In genomic region chr2:241279413-241279812, GRCh38 we compare ENCODE assay signal across 1 cellular context.
TF ChIP-seq lines count a peak whose summit lies in the region.

No MANE protein-coding gene starts in this region.

TF ChIP-seq in K562, 482 proteins besides CTCF, POLR2A, EP300 and RAD21 (continued from another document and continues in another):
- TF ChIP-seq ARID3A (IDR thresholded peaks at IDR 0.05; ENCODE audit: borderline replicate concordance, low read depth, low read length) (no peak), SNIP1 (IDR thresholded peaks at IDR 0.05; ENCODE audit: low read depth) (no peak), CSDE1 (IDR thresholded peaks at IDR 0.05) (no peak), ZZZ3 (IDR thresholded peaks at IDR 0.05) (no peak), ATF4 (CRISPR knock-in tag; IDR thresholded peaks at IDR 0.05) (peak; percentile 97), ARID1B (IDR thresholded peaks at IDR 0.05) (peak; percentile 51; the same call in 1 of the 2 replicates), OTX1 (CRISPR knock-in tag; IDR thresholded peaks at IDR 0.05) (no peak), FOXK2 (conservative IDR thresholded peaks at IDR 0.05 in 1 of 2, IDR thresholded peaks at IDR 0.05 in 1 of 2; ENCODE audit: low read depth in 2 of 2) (no peak), NCOR1 (IDR thresholded peaks at IDR 0.05) (no peak), ZNF583 (CRISPR knock-in tag; IDR thresholded peaks at IDR 0.05) (no peak), ZNF140 (CRISPR knock-in tag; IDR thresholded peaks at IDR 0.05) (no peak), NCOA1 (IDR thresholded peaks at IDR 0.05; ENCODE audit: low read depth) (no peak), HDAC8 (tag; IDR thresholded peaks at IDR 0.05) (no peak), ATF3 (IDR thresholded peaks at IDR 0.05) (peak; percentile 98), ATF3 (CRISPR knock-in tag; conservative IDR thresholded peaks at IDR 0.05) (no peak), SOX6 (IDR thresholded peaks at IDR 0.05) (peak; percentile 21; the same call in 1 of the 2 replicates), MEIS2 (IDR thresholded peaks at IDR 0.05; ENCODE audit: partially characterized antibody) (no peak), XRCC5 (IDR thresholded peaks at IDR 0.05; ENCODE audit: low read depth, low read length) (no peak), ZNF175 (CRISPR knock-in tag; IDR thresholded peaks at IDR 0.05; ENCODE audit: low read depth) (0 out of 2 replicates have a peak, but pooled peaks have one; percentile 34), ZNF644 (tag; IDR thresholded peaks at IDR 0.05; ENCODE audit: low read depth) (peak; percentile 57; the same call in 1 of the 2 replicates), POLR2H (tag; IDR thresholded peaks at IDR 0.05; ENCODE audit: low read depth) (0 out of 2 replicates have a peak, but pooled peaks have one; percentile 32), ZNF639 (CRISPR knock-in tag; conservative IDR thresholded peaks at IDR 0.05 in 1 of 2, IDR thresholded peaks at IDR 0.05 in 1 of 2) (no peak), NR2C1 (IDR thresholded peaks at IDR 0.05) (no peak), NR2C1 (tag; IDR thresholded peaks at IDR 0.05) (no peak), ZFP36 (IDR thresholded peaks at IDR 0.05; ENCODE audit: low read depth, low read length, partially characterized antibody) (no peak), SMARCE1 (IDR thresholded peaks at IDR 0.05) (no peak), IRF9 (tag; IDR thresholded peaks at IDR 0.05) (peak; percentile 95), TFAP4 (CRISPR knock-in tag; IDR thresholded peaks at IDR 0.05; ENCODE audit: borderline replicate concordance) (peak; percentile 25; the same call in 1 of the 2 replicates), FOXP1 (CRISPR knock-in tag; IDR thresholded peaks at IDR 0.05) (no peak), FOSL1 (tag; conservative IDR thresholded peaks at IDR 0.05) (no peak), CBX1 (IDR thresholded peaks at IDR 0.05; ENCODE audit: low read depth) (no peak), GTF2F1 (IDR thresholded peaks at IDR 0.05; ENCODE audit: low read depth, low read length) (no peak), RBM14 (IDR thresholded peaks at IDR 0.05; ENCODE audit: borderline replicate concordance, insufficient read depth, low read depth, low read length) (no peak), LARP7 (IDR thresholded peaks at IDR 0.05) (no peak), ZSCAN32 (CRISPR knock-in tag; IDR thresholded peaks at IDR 0.05) (peak; percentile 90), SRSF7 (optimal IDR thresholded peaks at IDR 0.05; ENCODE audit: low read depth, low read length) (no peak), TCF7 (IDR thresholded peaks at IDR 0.05; ENCODE audit: borderline replicate concordance) (no peak), MED1 (CRISPR knock-in tag; IDR thresholded peaks at IDR 0.05; ENCODE audit: borderline replicate concordance) (no peak), SMAD4 (CRISPR knock-in tag; conservative IDR thresholded peaks at IDR 0.05) (peak; percentile 68; the same call in 1 of the 2 replicates), DMBX1 (CRISPR knock-in tag; IDR thresholded peaks at IDR 0.05; ENCODE audit: borderline replicate concordance) (peak; percentile 57; the same call in 1 of the 2 replicates), POLR2AphosphoS2 (IDR thresholded peaks at IDR 0.05; ENCODE audit: low read length) (no peak), ELF1 (tag; IDR thresholded peaks at IDR 0.05) (no peak)
- TF ChIP-seq, protein P1, sequence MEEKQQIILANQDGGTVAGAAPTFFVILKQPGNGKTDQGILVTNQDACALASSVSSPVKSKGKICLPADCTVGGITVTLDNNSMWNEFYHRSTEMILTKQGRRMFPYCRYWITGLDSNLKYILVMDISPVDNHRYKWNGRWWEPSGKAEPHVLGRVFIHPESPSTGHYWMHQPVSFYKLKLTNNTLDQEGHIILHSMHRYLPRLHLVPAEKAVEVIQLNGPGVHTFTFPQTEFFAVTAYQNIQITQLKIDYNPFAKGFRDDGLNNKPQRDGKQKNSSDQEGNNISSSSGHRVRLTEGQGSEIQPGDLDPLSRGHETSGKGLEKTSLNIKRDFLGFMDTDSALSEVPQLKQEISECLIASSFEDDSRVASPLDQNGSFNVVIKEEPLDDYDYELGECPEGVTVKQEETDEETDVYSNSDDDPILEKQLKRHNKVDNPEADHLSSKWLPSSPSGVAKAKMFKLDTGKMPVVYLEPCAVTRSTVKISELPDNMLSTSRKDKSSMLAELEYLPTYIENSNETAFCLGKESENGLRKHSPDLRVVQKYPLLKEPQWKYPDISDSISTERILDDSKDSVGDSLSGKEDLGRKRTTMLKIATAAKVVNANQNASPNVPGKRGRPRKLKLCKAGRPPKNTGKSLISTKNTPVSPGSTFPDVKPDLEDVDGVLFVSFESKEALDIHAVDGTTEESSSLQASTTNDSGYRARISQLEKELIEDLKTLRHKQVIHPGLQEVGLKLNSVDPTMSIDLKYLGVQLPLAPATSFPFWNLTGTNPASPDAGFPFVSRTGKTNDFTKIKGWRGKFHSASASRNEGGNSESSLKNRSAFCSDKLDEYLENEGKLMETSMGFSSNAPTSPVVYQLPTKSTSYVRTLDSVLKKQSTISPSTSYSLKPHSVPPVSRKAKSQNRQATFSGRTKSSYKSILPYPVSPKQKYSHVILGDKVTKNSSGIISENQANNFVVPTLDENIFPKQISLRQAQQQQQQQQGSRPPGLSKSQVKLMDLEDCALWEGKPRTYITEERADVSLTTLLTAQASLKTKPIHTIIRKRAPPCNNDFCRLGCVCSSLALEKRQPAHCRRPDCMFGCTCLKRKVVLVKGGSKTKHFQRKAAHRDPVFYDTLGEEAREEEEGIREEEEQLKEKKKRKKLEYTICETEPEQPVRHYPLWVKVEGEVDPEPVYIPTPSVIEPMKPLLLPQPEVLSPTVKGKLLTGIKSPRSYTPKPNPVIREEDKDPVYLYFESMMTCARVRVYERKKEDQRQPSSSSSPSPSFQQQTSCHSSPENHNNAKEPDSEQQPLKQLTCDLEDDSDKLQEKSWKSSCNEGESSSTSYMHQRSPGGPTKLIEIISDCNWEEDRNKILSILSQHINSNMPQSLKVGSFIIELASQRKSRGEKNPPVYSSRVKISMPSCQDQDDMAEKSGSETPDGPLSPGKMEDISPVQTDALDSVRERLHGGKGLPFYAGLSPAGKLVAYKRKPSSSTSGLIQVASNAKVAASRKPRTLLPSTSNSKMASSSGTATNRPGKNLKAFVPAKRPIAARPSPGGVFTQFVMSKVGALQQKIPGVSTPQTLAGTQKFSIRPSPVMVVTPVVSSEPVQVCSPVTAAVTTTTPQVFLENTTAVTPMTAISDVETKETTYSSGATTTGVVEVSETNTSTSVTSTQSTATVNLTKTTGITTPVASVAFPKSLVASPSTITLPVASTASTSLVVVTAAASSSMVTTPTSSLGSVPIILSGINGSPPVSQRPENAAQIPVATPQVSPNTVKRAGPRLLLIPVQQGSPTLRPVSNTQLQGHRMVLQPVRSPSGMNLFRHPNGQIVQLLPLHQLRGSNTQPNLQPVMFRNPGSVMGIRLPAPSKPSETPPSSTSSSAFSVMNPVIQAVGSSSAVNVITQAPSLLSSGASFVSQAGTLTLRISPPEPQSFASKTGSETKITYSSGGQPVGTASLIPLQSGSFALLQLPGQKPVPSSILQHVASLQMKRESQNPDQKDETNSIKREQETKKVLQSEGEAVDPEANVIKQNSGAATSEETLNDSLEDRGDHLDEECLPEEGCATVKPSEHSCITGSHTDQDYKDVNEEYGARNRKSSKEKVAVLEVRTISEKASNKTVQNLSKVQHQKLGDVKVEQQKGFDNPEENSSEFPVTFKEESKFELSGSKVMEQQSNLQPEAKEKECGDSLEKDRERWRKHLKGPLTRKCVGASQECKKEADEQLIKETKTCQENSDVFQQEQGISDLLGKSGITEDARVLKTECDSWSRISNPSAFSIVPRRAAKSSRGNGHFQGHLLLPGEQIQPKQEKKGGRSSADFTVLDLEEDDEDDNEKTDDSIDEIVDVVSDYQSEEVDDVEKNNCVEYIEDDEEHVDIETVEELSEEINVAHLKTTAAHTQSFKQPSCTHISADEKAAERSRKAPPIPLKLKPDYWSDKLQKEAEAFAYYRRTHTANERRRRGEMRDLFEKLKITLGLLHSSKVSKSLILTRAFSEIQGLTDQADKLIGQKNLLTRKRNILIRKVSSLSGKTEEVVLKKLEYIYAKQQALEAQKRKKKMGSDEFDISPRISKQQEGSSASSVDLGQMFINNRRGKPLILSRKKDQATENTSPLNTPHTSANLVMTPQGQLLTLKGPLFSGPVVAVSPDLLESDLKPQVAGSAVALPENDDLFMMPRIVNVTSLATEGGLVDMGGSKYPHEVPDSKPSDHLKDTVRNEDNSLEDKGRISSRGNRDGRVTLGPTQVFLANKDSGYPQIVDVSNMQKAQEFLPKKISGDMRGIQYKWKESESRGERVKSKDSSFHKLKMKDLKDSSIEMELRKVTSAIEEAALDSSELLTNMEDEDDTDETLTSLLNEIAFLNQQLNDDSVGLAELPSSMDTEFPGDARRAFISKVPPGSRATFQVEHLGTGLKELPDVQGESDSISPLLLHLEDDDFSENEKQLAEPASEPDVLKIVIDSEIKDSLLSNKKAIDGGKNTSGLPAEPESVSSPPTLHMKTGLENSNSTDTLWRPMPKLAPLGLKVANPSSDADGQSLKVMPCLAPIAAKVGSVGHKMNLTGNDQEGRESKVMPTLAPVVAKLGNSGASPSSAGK (IDR thresholded peaks at IDR 0.05) = peak; percentile 36; the same call in 1 of the 2 replicates
- TF ChIP-seq, protein P2, sequence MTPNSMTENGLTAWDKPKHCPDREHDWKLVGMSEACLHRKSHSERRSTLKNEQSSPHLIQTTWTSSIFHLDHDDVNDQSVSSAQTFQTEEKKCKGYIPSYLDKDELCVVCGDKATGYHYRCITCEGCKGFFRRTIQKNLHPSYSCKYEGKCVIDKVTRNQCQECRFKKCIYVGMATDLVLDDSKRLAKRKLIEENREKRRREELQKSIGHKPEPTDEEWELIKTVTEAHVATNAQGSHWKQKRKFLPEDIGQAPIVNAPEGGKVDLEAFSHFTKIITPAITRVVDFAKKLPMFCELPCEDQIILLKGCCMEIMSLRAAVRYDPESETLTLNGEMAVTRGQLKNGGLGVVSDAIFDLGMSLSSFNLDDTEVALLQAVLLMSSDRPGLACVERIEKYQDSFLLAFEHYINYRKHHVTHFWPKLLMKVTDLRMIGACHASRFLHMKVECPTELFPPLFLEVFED (CRISPR knock-in tag; conservative IDR thresholded peaks at IDR 0.05) = no peak
- TF ChIP-seq, protein P3, sequence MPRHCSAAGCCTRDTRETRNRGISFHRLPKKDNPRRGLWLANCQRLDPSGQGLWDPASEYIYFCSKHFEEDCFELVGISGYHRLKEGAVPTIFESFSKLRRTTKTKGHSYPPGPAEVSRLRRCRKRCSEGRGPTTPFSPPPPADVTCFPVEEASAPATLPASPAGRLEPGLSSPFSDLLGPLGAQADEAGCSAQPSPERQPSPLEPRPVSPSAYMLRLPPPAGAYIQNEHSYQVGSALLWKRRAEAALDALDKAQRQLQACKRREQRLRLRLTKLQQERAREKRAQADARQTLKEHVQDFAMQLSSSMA (CRISPR knock-in tag; IDR thresholded peaks at IDR 0.05) = no peak
- TF ChIP-seq, protein P4, sequence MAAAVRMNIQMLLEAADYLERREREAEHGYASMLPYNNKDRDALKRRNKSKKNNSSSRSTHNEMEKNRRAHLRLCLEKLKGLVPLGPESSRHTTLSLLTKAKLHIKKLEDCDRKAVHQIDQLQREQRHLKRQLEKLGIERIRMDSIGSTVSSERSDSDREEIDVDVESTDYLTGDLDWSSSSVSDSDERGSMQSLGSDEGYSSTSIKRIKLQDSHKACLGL (CRISPR knock-in tag; IDR thresholded peaks at IDR 0.05; ENCODE audit: borderline replicate concordance, poor library complexity, severe bottlenecking) = peak; percentile 29
